Comparison of ENCODE assay signal across 8 cellular contexts in genomic region chrX:71652405-71652804, GRCh38. TPM values are rescaled to one million over a fixed set of nuclear protein-coding genes. Genes with fewer than 3 reads are reported as not detected.
DNase-seq lines count a peak whose midpoint lies in the region; ATAC-seq and TF ChIP-seq lines count a peak whose summit lies in the region.

No MANE protein-coding gene starts in this region.

- no peak overlapping the region for H4K91ac ChIP-seq in trophoblast cell (ENCODE audit: low read depth, low read length)

- no peak overlapping the region for H3K23ac ChIP-seq in trophoblast cell (ENCODE audit: low read length)

- intact Hi-C loops in CD8-positive, alpha-beta T cell (cut with DNase I, micrococcal nuclease) = loop anchor here (2.0 to 5.0 kb wide), 4 partner anchors 44 to 682 kb away; no protein-coding TSS in a partner anchor
- intact Hi-C loops in activated T-helper 1 cell treated with anti-CD3 and anti-CD28 coated beads, Interleukin-12 subunit alpha, Interleukin-12 subunit beta, Interleukin-2, Interleukin-4 antibody, amounts not matched to agents 30 ng/mL and 10 ng/mL and 1 ng/mL, durations not matched to agents 14 hours and 24 hours and 36 hours (cut with micrococcal nuclease) = loop anchor here (1.0 to 5.0 kb wide), 3 partner anchors 43 to 680 kb away; no protein-coding TSS in a partner anchor
- intact Hi-C loops in posterior vena cava (cut with DNase I) = no loop called here

- WGBS in trophoblast cell (ENCODE audit: extremely low coverage, insufficient coverage, insufficient read length) = no CpG with 5 or more reads among the region's 2 CpGs

- DNase-seq in CD8-positive, alpha-beta T cell = peak in 6 of 7 experiments; percentile 27 to 73 (median 56)
- DNase-seq in H7 (peak; percentile 61), NCI-H82 treated with DMSO at 0.1 percent for 48 hours (lab: John Stamatoyannopoulos, UW; ENCODE audit: unreplicated experiment) (peak; percentile 13), foreskin fibroblast (peak; percentile 23 to 65), trophoblast cell (peak; percentile 11 to 64), posterior vena cava (ENCODE audit: low spot score) (no peak)
- DNase-seq in activated T-helper 1 cell treated with anti-CD3 and anti-CD28 coated beads, Interleukin-12 subunit alpha, Interleukin-12 subunit beta, Interleukin-2, Interleukin-4 antibody, amounts not matched to agents 30 ng/mL and 10 ng/mL and 1 ng/mL, durations not matched to agents 14 hours and 24 hours and 36 hours (ENCODE audit: low spot score) = peak; percentile 28

- no peaks in the 10 kb centered on the region for H3K9me3 Mint-ChIP-seq in CD8-positive, alpha-beta T cell
- H3K9me3 Mint-ChIP-seq in activated T-helper 1 cell treated with anti-CD3 and anti-CD28 coated beads, Interleukin-12 subunit alpha, Interleukin-12 subunit beta, Interleukin-2, Interleukin-4 antibody, amounts not matched to agents 30 ng/mL and 10 ng/mL and 1 ng/mL, durations not matched to agents 14 hours and 24 hours and 36 hours = no peaks in the 10 kb centered on the region

- H3K36me3 Mint-ChIP-seq in CD8-positive, alpha-beta T cell = no peaks in the 10 kb centered on the region
- H3K36me3 Mint-ChIP-seq in activated T-helper 1 cell treated with anti-CD3 and anti-CD28 coated beads, Interleukin-12 subunit alpha, Interleukin-12 subunit beta, Interleukin-2, Interleukin-4 antibody, amounts not matched to agents 30 ng/mL and 10 ng/mL and 1 ng/mL, durations not matched to agents 14 hours and 24 hours and 36 hours (ENCODE audit: low read depth) = peaks cover 3% of the 10 kb centered on the region

- peak; percentile 80 for ATAC-seq in CD8-positive, alpha-beta T cell
- no peak for ATAC-seq in HG03175 (IDR thresholded peaks at IDR 0.05; ENCODE audit: unreplicated experiment)

- peak; percentile 56 for TF ChIP-seq CTCF in CD8-positive, alpha-beta T cell (IDR thresholded peaks at IDR 0.05)
- peak; percentile 40 for TF ChIP-seq CTCF in foreskin fibroblast (IDR thresholded peaks at IDR 0.05; ENCODE audit: low read depth, low read length)

- no peaks in the 10 kb centered on the region for H3K36me3 ChIP-seq in CD8-positive, alpha-beta T cell (ENCODE audit: insufficient read depth, low read length)
- H3K36me3 ChIP-seq in H7 (replicated peaks; ENCODE audit: control insufficient read depth, insufficient read depth, low read length) (no peaks in the 10 kb centered on the region), trophoblast cell (ENCODE audit: control insufficient read depth in 1 of 2, insufficient read depth in 2 of 2, low read length in 2 of 2) (no peaks in the 10 kb centered on the region)

- CTCF ChIA-PET in CD8-positive, alpha-beta T cell (lab: Charles Lee) = interaction anchor here (0.6 to 2.7 kb wide), 10 partner anchors 33 to 202 kb away, joined by 3 to 15 read pairs (median 4); partner anchors contain the start of gene CXCR3

- H4K12ac ChIP-seq in trophoblast cell (ENCODE audit: low read depth, low read length) = no peak overlapping the region

- no peak overlapping the region for H3K4ac ChIP-seq in trophoblast cell (ENCODE audit: low read depth, low read length)

- no peak overlapping the region for H3K18ac ChIP-seq in trophoblast cell (ENCODE audit: low read length)

- H3K27ac Mint-ChIP-seq in CD8-positive, alpha-beta T cell = no peak overlapping the region
- no peak overlapping the region for H3K27ac Mint-ChIP-seq in activated T-helper 1 cell treated with anti-CD3 and anti-CD28 coated beads, Interleukin-12 subunit alpha, Interleukin-12 subunit beta, Interleukin-2, Interleukin-4 antibody, amounts not matched to agents 30 ng/mL and 10 ng/mL and 1 ng/mL, durations not matched to agents 14 hours and 24 hours and 36 hours

- no peak overlapping the region for H2AFZ ChIP-seq in trophoblast cell (ENCODE audit: insufficient read depth, low read length, poor library complexity)

- H3K4me2 ChIP-seq in trophoblast cell (ENCODE audit: low read length) = no peak overlapping the region

- POLR2A ChIA-PET in CD8-positive, alpha-beta T cell (lab: Charles Lee) = interaction anchor here (0.6 kb wide), 2 partner anchors 281 to 685 kb away, joined by 3 to 4 read pairs; no protein-coding TSS in a partner anchor

- H4K8ac ChIP-seq in trophoblast cell (ENCODE audit: low read depth, low read length) = no peak overlapping the region

- no peak overlapping the region for H3K27ac ChIP-seq in CD8-positive, alpha-beta T cell (ENCODE audit: low read depth, low read length)
- H3K27ac ChIP-seq in trophoblast cell (ENCODE audit: low read depth, low read length) = no peak overlapping the region

- no peak overlapping the region for H3K9ac ChIP-seq in trophoblast cell (ENCODE audit: low read length)

- peaks cover 20% of the 10 kb centered on the region for H3K4me1 Mint-ChIP-seq in CD8-positive, alpha-beta T cell (ENCODE audit: low read depth)
- peaks cover 28% of the 10 kb centered on the region for H3K4me1 Mint-ChIP-seq in activated T-helper 1 cell treated with anti-CD3 and anti-CD28 coated beads, Interleukin-12 subunit alpha, Interleukin-12 subunit beta, Interleukin-2, Interleukin-4 antibody, amounts not matched to agents 30 ng/mL and 10 ng/mL and 1 ng/mL, durations not matched to agents 14 hours and 24 hours and 36 hours (ENCODE audit: low read depth)

- no peak overlapping the region for H3K14ac ChIP-seq in trophoblast cell (ENCODE audit: low read length)

- no peak overlapping the region for H2BK12ac ChIP-seq in trophoblast cell (ENCODE audit: low read length)

- H3K27me3 ChIP-seq in CD8-positive, alpha-beta T cell (ENCODE audit: insufficient read depth, low read length) = no peaks in the 10 kb centered on the region
- no peaks in the 10 kb centered on the region for H3K27me3 ChIP-seq in H7 (ENCODE audit: control insufficient read depth, insufficient read depth, low read length)
- H3K27me3 ChIP-seq in trophoblast cell (ENCODE audit: insufficient read depth, low read length) = no peaks in the 10 kb centered on the region

- H3K9me3 ChIP-seq in CD8-positive, alpha-beta T cell (ENCODE audit: low read length) = no peaks in the 10 kb centered on the region
- no peaks in the 10 kb centered on the region for H3K9me3 ChIP-seq in trophoblast cell (ENCODE audit: insufficient read depth, low read depth, low read length)

- no peak overlapping the region for H2BK5ac ChIP-seq in trophoblast cell (ENCODE audit: low read depth, low read length, poor library complexity)

- no peak overlapping the region for H3K4me3 ChIP-seq in CD8-positive, alpha-beta T cell (ENCODE audit: low read depth, low read length)
- H3K4me3 ChIP-seq in H7 (ENCODE audit: insufficient read depth, low read depth, low read length) = no peak overlapping the region
- H3K4me3 ChIP-seq in foreskin fibroblast (ENCODE audit: low read depth in 1 of 2, low read length in 2 of 2) = no peak overlapping the region
- no peak overlapping the region for H3K4me3 ChIP-seq in trophoblast cell (ENCODE audit: low read depth, low read length)

- H3K79me2 ChIP-seq in trophoblast cell (ENCODE audit: control insufficient read depth, insufficient read depth, low read length, poor library complexity) = no peaks in the 10 kb centered on the region

- no peak overlapping the region for H2AK5ac ChIP-seq in trophoblast cell (ENCODE audit: low read length)

- no peaks in the 10 kb centered on the region for H3K27me3 Mint-ChIP-seq in CD8-positive, alpha-beta T cell (ENCODE audit: low read depth)
- H3K27me3 Mint-ChIP-seq in activated T-helper 1 cell treated with anti-CD3 and anti-CD28 coated beads, Interleukin-12 subunit alpha, Interleukin-12 subunit beta, Interleukin-2, Interleukin-4 antibody, amounts not matched to agents 30 ng/mL and 10 ng/mL and 1 ng/mL, durations not matched to agents 14 hours and 24 hours and 36 hours (ENCODE audit: insufficient read depth) = peaks cover 7% of the 10 kb centered on the region

- no peaks in the 10 kb centered on the region for H3K79me1 ChIP-seq in trophoblast cell (ENCODE audit: low read length)

- no peak overlapping the region for H2BK120ac ChIP-seq in trophoblast cell (ENCODE audit: insufficient read depth, low read length, poor library complexity)

- peaks cover 7% of the 10 kb centered on the region for H3K4me1 ChIP-seq in CD8-positive, alpha-beta T cell (ENCODE audit: insufficient read depth, low read length)
- H3K4me1 ChIP-seq in trophoblast cell (ENCODE audit: control insufficient read depth in 1 of 2, insufficient read depth in 2 of 2, low read length in 2 of 2) = no peaks in the 10 kb centered on the region

- H3K4me3 Mint-ChIP-seq in CD8-positive, alpha-beta T cell = no peak overlapping the region
- H3K4me3 Mint-ChIP-seq in activated T-helper 1 cell treated with anti-CD3 and anti-CD28 coated beads, Interleukin-12 subunit alpha, Interleukin-12 subunit beta, Interleukin-2, Interleukin-4 antibody, amounts not matched to agents 30 ng/mL and 10 ng/mL and 1 ng/mL, durations not matched to agents 14 hours and 24 hours and 36 hours = no peak overlapping the region

RNA-seq across cellular contexts. Expression of gene CXCR3, which starts 34.1 kb away (rescaled TPM):
- 10 to 100 TPM; 86.1 to 95.8 TPM for total RNA-seq in CD8-positive, alpha-beta T cell
- total RNA-seq in H7 (2014; rRNA removed; shearing (Covaris generic)) = not detected in 2 replicates
- total RNA-seq in activated T-helper 1 cell treated with anti-CD3 and anti-CD28 coated beads, Interleukin-12 subunit alpha, Interleukin-12 subunit beta, Interleukin-2, Interleukin-4 antibody, amounts not matched to agents 30 ng/mL and 10 ng/mL and 1 ng/mL, durations not matched to agents 14 hours and 24 hours and 36 hours = 53.9 and 55.4 TPM in 2 replicates
- not detected in 2 replicates for polyA plus RNA-seq in trophoblast cell (2013)
- total RNA-seq in posterior vena cava = under 1 TPM; 0.14 to 0.32 TPM

Comparison
In these comparisons a context has a peak if more than half of its experiments do, and no peak if none do; other contexts are left out.
1. RNA of gene CXCR3, which starts 34.1 kb away (total RNA-seq): 86.1 to 95.8 TPM in CD8-positive, alpha-beta T cell and 53.9 to 55.4 TPM in activated T-helper 1 cell treated with anti-CD3 and anti-CD28 coated beads, Interleukin-12 subunit alpha, Interleukin-12 subunit beta, Interleukin-2, Interleukin-4 antibody, amounts not matched to agents 30 ng/mL and 10 ng/mL and 1 ng/mL, durations not matched to agents 14 hours and 24 hours and 36 hours; 0.14 to 0.32 TPM in posterior vena cava and not detected in H7; every median in the first group is over 10 times any median in the second.
2. intact Hi-C loops: an anchor here in CD8-positive, alpha-beta T cell (2.0 to 5.0 kb wide) and activated T-helper 1 cell treated with anti-CD3 and anti-CD28 coated beads, Interleukin-12 subunit alpha, Interleukin-12 subunit beta, Interleukin-2, Interleukin-4 antibody, amounts not matched to agents 30 ng/mL and 10 ng/mL and 1 ng/mL, durations not matched to agents 14 hours and 24 hours and 36 hours (1.0 to 5.0 kb wide); none called in posterior vena cava.